In genomic region chr16:25553711-25554436, GRCh38 we compare ENCODE assay signal across 1 cellular context.
TF ChIP-seq lines count a peak whose summit lies in the region.

No MANE protein-coding gene starts in this region.

TF ChIP-seq in K562, 482 proteins besides CTCF, POLR2A, EP300 and RAD21 (continued from another document and continues in another):
- TF ChIP-seq ZNF583 (CRISPR knock-in tag; IDR thresholded peaks at IDR 0.05) (peak; percentile 90), GATA2 (CRISPR knock-in tag; IDR thresholded peaks at IDR 0.05) (peak; percentile 79), BCOR (IDR thresholded peaks at IDR 0.05) (0 out of 2 replicates have a peak, but pooled peaks have one; percentile 48), PREB (CRISPR knock-in tag; IDR thresholded peaks at IDR 0.05) (no peak), NRF1 (conservative IDR thresholded peaks at IDR 0.05 in 1 of 2, IDR thresholded peaks at IDR 0.05 in 1 of 2) (peak; percentile 88 to 90), MYC (IDR thresholded peaks at IDR 0.05; ENCODE audit: low read depth, low read length) (peak; percentile 58), MYC (CRISPR knock-in tag; IDR thresholded peaks at IDR 0.05; ENCODE audit: borderline replicate concordance, low read depth) (no peak), KLF6 (CRISPR knock-in tag; IDR thresholded peaks at IDR 0.05; ENCODE audit: borderline replicate concordance) (peak; percentile 72; the same call in 1 of the 2 replicates), CEBPG (CRISPR knock-in tag; IDR thresholded peaks at IDR 0.05) (no peak), CEBPG (tag; conservative IDR thresholded peaks at IDR 0.05 in 1 of 2, IDR thresholded peaks at IDR 0.05 in 1 of 2) (no peak; a peak in 1 of 4 replicates), ZNF766 (CRISPR knock-in tag; conservative IDR thresholded peaks at IDR 0.05) (no peak), ZNF589 (CRISPR knock-in tag; IDR thresholded peaks at IDR 0.05; ENCODE audit: low read depth) (0 out of 2 replicates have a peak, but pooled peaks have one; percentile 67), THRA (IDR thresholded peaks at IDR 0.05) (no peak), GMEB1 (CRISPR knock-in tag; IDR thresholded peaks at IDR 0.05) (no peak), GTF2A2 (tag; IDR thresholded peaks at IDR 0.05) (peak; percentile 45; the same call in 1 of the 2 replicates), TRIM24 (IDR thresholded peaks at IDR 0.05) (peak; percentile 95 to 96), MTA2 (IDR thresholded peaks at IDR 0.05; ENCODE audit: low read depth) (peak; percentile 85), CHD1 (IDR thresholded peaks at IDR 0.05; ENCODE audit: low read length) (no peak), PRPF4 (IDR thresholded peaks at IDR 0.05; ENCODE audit: insufficient read depth, low read depth, low read length, poor library complexity, severe bottlenecking) (no peak), CTCFL (IDR thresholded peaks at IDR 0.05; ENCODE audit: borderline replicate concordance, insufficient read depth, low read depth, low read length, poor library complexity, severe bottlenecking) (no peak), STAT5A (IDR thresholded peaks at IDR 0.05; ENCODE audit: borderline replicate concordance, low read length) (peak; percentile 75; the same call in 1 of the 2 replicates), HINFP (tag; conservative IDR thresholded peaks at IDR 0.05; ENCODE audit: low read depth) (peak; percentile 79), HLTF (IDR thresholded peaks at IDR 0.05) (peak; percentile 57; the same call in 1 of the 2 replicates), DACH1 (IDR thresholded peaks at IDR 0.05; ENCODE audit: partially characterized antibody) (peak; percentile 42), ZNF436 (CRISPR knock-in tag; IDR thresholded peaks at IDR 0.05) (no peak), TFAP4 (CRISPR knock-in tag; IDR thresholded peaks at IDR 0.05; ENCODE audit: borderline replicate concordance) (peak; percentile 51; the same call in 1 of the 2 replicates), IRF9 (tag; IDR thresholded peaks at IDR 0.05) (0 out of 2 replicates have a peak, but pooled peaks have one; percentile 19), NFE2 (IDR thresholded peaks at IDR 0.05; ENCODE audit: low read depth) (no peak), TEAD2 (tag; IDR thresholded peaks at IDR 0.05) (peak; percentile 85), EHMT2 (IDR thresholded peaks at IDR 0.05) (peak; percentile 35; the same call in 1 of the 2 replicates), ZBTB9 (CRISPR knock-in tag; IDR thresholded peaks at IDR 0.05) (0 out of 2 replicates have a peak, but pooled peaks have one; percentile 46), ZEB2 (IDR thresholded peaks at IDR 0.05) (peak; percentile 62; the same call in 1 of the 2 replicates), TAF9B (IDR thresholded peaks at IDR 0.05; ENCODE audit: partially characterized antibody) (peak; percentile 58), GABPA (tag; conservative IDR thresholded peaks at IDR 0.05; ENCODE audit: low read depth) (0 out of 2 replicates have a peak, but pooled peaks have one; percentile 26), MAZ (CRISPR knock-in tag; conservative IDR thresholded peaks at IDR 0.05 in 1 of 2, IDR thresholded peaks at IDR 0.05 in 1 of 2) (peak in 1 of 2 experiments; percentile 55; a peak in 1 of 4 replicates), ZBTB33 (CRISPR knock-in tag; IDR thresholded peaks at IDR 0.05) (no peak), MCM7 (IDR thresholded peaks at IDR 0.05) (no peak), PRDM10 (IDR thresholded peaks at IDR 0.05; ENCODE audit: partially characterized antibody) (peak; percentile 57), NR2C1 (IDR thresholded peaks at IDR 0.05) (peak; percentile 23; the same call in 1 of the 2 replicates), NR2C1 (tag; IDR thresholded peaks at IDR 0.05) (peak; percentile 67), NCOA4 (IDR thresholded peaks at IDR 0.05; ENCODE audit: partially characterized antibody) (peak; percentile 45), NFATC3 (IDR thresholded peaks at IDR 0.05) (0 out of 2 replicates have a peak, but pooled peaks have one; percentile 80), HES1 (IDR thresholded peaks at IDR 0.05; ENCODE audit: low read depth) (peak; percentile 45; the same call in 1 of the 2 replicates), ZBTB17 (CRISPR knock-in tag; IDR thresholded peaks at IDR 0.05) (0 out of 2 replicates have a peak, but pooled peaks have one; percentile 52), DDX20 (tag; IDR thresholded peaks at IDR 0.05; ENCODE audit: low read depth) (0 out of 2 replicates have a peak, but pooled peaks have one; percentile 31), CCNT2 (IDR thresholded peaks at IDR 0.05; ENCODE audit: borderline replicate concordance, extremely low read depth, insufficient read length, low read depth, low read length) (peak; percentile 11)
